20 cellular contexts compared by ENCODE assay signal in the genomic region with DNA sequence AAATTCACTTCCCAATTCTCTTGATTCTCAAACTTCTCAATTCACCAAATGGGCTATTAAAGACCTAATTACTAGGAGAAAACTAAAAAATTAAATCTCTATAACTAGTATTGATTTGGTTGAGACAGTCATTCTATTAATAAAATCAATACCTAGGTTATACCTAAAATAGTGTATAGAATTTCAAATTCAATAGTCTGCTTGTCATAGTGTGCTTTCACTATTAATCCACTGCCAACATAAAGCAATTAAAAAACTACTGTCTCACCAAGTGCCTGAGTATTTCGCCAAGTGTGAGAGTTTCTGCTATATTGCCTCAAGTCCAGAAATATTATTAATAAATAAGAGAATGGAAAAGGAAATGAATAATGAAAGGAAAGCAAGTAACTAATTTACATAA.
"Had no signal": no experiment of that assay in that cellular context is flagged by ENCODE, and none has a peak within 500 bp of the region (broad histone marks: within the 10 kb centered on the region; RNA-seq: fewer than 3 reads in every experiment).

No MANE protein-coding gene starts in this region.

- H3K9me3 Mint-ChIP-seq: activated CD4-positive, alpha-beta memory T cell treated with anti-CD3 and anti-CD28 coated beads, Interleukin-2, amount 10 ng/mL, durations not matched to agents 7 days and 5 days; activated naive CD8-positive, alpha-beta T cell treated with anti-CD3 and anti-CD28 coated beads, Interleukin-2, amount 10 ng/mL, durations not matched to agents 7 days and 5 days; activated T-cell treated with anti-CD3 and anti-CD28 coated beads, Interleukin-2, amount 50 U/mL, for 4 hours; stimulated activated naive CD8-positive, alpha-beta T cell treated with anti-CD3 and anti-CD28 coated beads, Interleukin-15, Interleukin-2, amounts not matched to agents 100 ng/mL and 50 ng/mL, for 24 hours had no signal

- H3K4me1 Mint-ChIP-seq: naive B cell had no signal

- H3K27ac Mint-ChIP-seq: activated CD4-positive, alpha-beta memory T cell treated with anti-CD3 and anti-CD28 coated beads, Interleukin-2, amount 10 ng/mL, durations not matched to agents 7 days and 5 days; activated naive CD8-positive, alpha-beta T cell treated with anti-CD3 and anti-CD28 coated beads, Interleukin-2, amount 10 ng/mL, durations not matched to agents 7 days and 5 days had no signal

- H3K4me3 Mint-ChIP-seq: activated CD4-positive, alpha-beta memory T cell treated with anti-CD3 and anti-CD28 coated beads, Interleukin-2, amount 10 ng/mL, durations not matched to agents 7 days and 5 days; activated naive CD8-positive, alpha-beta T cell treated with anti-CD3 and anti-CD28 coated beads, Interleukin-2, amount 10 ng/mL, durations not matched to agents 7 days and 5 days; activated T-cell treated with anti-CD3 and anti-CD28 coated beads, Interleukin-2, amount 50 U/mL, for 4 hours; naive B cell had no signal

- ATAC-seq: left lung, right lobe of liver had no signal

- H3K4me3 ChIP-seq: esophagus squamous epithelium, hepatocyte, left lung, ovary, right lobe of liver, smooth muscle cell, upper lobe of left lung had no signal

- H3K27me3 Mint-ChIP-seq: activated CD4-positive, alpha-beta memory T cell treated with anti-CD3 and anti-CD28 coated beads, Interleukin-2, amount 10 ng/mL, durations not matched to agents 7 days and 5 days; activated naive CD8-positive, alpha-beta T cell treated with anti-CD3 and anti-CD28 coated beads, Interleukin-2, amount 10 ng/mL, durations not matched to agents 7 days and 5 days; naive B cell; stimulated activated naive CD8-positive, alpha-beta T cell treated with anti-CD3 and anti-CD28 coated beads, Interleukin-15, Interleukin-2, amounts not matched to agents 100 ng/mL and 50 ng/mL, for 24 hours had no signal

- DNase-seq: activated CD4-positive, alpha-beta memory T cell treated with anti-CD3 and anti-CD28 coated beads, Interleukin-2, amount 10 ng/mL, durations not matched to agents 7 days and 5 days; activated CD4-positive, alpha-beta T cell treated with anti-CD3 and anti-CD28 coated beads for 4 hours; activated gamma-delta T cell treated with Interleukin-2 at 50 U/mL for 16 hours; activated naive CD8-positive, alpha-beta T cell treated with anti-CD3 and anti-CD28 coated beads, Interleukin-2, amount 10 ng/mL, durations not matched to agents 7 days and 5 days; activated T-cell treated with anti-CD3 and anti-CD28 coated beads, Interleukin-2, amount 50 U/mL, for 4 hours; brain microvascular endothelial cell; effector CD8-positive, alpha-beta T cell; esophagus squamous epithelium; left lung; mammary epithelial cell; naive B cell; ovary; right lobe of liver; stimulated activated CD4-positive, alpha-beta T cell treated with anti-CD3 and anti-CD28 coated beads, Interleukin-4, amount 100 ng/mL, for 4 hours; stimulated activated CD8-positive, alpha-beta memory T cell treated with anti-CD3 and anti-CD28 coated beads, Interleukin-4, amount 100 ng/mL, for 48 hours; T1000; upper lobe of left lung had no signal
